2 cellular contexts compared by ENCODE assay signal in the genomic region with DNA sequence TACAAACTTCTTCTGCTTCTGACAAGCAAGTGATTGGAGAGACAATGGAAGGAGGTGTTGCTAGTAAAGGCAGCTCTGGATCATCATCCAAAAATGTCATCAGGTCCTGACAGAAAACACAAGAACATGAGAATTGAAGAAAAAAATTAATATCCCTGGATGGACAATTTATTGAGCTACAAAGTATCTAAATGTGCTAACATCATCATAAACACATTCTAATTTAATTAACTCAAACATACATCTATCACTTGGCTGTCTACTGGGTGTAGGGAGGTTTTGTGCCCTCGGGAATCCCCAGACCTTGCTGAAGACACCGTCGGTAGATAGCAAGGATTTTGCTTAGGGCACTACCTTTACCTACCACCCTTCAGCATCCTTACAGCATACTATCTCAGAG.
TF ChIP-seq lines count a peak whose summit lies in the region.

No MANE protein-coding gene starts in this region.

TF ChIP-seq in A549, 52 proteins besides CTCF, POLR2A, EP300 and RAD21 (continued from another document):
- TF ChIP-seq, protein P1, sequence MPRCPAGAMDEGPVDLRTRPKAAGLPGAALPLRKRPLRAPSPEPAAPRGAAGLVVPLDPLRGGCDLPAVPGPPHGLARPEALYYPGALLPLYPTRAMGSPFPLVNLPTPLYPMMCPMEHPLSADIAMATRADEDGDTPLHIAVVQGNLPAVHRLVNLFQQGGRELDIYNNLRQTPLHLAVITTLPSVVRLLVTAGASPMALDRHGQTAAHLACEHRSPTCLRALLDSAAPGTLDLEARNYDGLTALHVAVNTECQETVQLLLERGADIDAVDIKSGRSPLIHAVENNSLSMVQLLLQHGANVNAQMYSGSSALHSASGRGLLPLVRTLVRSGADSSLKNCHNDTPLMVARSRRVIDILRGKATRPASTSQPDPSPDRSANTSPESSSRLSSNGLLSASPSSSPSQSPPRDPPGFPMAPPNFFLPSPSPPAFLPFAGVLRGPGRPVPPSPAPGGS (IDR thresholded peaks at IDR 0.05) = no peak

TF ChIP-seq in K562, 482 proteins besides CTCF, POLR2A, EP300 and RAD21 (continued from another document):
- TF ChIP-seq, protein P2, sequence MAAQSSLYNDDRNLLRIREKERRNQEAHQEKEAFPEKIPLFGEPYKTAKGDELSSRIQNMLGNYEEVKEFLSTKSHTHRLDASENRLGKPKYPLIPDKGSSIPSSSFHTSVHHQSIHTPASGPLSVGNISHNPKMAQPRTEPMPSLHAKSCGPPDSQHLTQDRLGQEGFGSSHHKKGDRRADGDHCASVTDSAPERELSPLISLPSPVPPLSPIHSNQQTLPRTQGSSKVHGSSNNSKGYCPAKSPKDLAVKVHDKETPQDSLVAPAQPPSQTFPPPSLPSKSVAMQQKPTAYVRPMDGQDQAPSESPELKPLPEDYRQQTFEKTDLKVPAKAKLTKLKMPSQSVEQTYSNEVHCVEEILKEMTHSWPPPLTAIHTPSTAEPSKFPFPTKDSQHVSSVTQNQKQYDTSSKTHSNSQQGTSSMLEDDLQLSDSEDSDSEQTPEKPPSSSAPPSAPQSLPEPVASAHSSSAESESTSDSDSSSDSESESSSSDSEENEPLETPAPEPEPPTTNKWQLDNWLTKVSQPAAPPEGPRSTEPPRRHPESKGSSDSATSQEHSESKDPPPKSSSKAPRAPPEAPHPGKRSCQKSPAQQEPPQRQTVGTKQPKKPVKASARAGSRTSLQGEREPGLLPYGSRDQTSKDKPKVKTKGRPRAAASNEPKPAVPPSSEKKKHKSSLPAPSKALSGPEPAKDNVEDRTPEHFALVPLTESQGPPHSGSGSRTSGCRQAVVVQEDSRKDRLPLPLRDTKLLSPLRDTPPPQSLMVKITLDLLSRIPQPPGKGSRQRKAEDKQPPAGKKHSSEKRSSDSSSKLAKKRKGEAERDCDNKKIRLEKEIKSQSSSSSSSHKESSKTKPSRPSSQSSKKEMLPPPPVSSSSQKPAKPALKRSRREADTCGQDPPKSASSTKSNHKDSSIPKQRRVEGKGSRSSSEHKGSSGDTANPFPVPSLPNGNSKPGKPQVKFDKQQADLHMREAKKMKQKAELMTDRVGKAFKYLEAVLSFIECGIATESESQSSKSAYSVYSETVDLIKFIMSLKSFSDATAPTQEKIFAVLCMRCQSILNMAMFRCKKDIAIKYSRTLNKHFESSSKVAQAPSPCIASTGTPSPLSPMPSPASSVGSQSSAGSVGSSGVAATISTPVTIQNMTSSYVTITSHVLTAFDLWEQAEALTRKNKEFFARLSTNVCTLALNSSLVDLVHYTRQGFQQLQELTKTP (IDR thresholded peaks at IDR 0.05; ENCODE audit: low read depth in 1 of 2, partially characterized antibody in 2 of 2) = peak in 1 of 2 experiments; percentile 47
- TF ChIP-seq, protein P3, sequence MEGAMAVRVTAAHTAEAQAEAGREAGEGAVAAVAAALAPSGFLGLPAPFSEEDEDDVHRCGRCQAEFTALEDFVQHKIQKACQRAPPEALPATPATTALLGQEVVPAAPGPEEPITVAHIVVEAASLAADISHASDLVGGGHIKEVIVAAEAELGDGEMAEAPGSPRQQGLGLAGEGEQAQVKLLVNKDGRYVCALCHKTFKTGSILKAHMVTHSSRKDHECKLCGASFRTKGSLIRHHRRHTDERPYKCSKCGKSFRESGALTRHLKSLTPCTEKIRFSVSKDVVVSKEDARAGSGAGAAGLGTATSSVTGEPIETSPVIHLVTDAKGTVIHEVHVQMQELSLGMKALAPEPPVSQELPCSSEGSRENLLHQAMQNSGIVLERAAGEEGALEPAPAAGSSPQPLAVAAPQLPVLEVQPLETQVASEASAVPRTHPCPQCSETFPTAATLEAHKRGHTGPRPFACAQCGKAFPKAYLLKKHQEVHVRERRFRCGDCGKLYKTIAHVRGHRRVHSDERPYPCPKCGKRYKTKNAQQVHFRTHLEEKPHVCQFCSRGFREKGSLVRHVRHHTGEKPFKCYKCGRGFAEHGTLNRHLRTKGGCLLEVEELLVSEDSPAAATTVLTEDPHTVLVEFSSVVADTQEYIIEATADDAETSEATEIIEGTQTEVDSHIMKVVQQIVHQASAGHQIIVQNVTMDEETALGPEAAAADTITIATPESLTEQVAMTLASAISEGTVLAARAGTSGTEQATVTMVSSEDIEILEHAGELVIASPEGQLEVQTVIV (CRISPR knock-in tag; IDR thresholded peaks at IDR 0.05; ENCODE audit: borderline replicate concordance) = no peak
- no peak for TF ChIP-seq ZNF507 (tag; conservative IDR thresholded peaks at IDR 0.05)
- no peak for TF ChIP-seq ZNF436 (CRISPR knock-in tag; IDR thresholded peaks at IDR 0.05)
- TF ChIP-seq, protein P4, sequence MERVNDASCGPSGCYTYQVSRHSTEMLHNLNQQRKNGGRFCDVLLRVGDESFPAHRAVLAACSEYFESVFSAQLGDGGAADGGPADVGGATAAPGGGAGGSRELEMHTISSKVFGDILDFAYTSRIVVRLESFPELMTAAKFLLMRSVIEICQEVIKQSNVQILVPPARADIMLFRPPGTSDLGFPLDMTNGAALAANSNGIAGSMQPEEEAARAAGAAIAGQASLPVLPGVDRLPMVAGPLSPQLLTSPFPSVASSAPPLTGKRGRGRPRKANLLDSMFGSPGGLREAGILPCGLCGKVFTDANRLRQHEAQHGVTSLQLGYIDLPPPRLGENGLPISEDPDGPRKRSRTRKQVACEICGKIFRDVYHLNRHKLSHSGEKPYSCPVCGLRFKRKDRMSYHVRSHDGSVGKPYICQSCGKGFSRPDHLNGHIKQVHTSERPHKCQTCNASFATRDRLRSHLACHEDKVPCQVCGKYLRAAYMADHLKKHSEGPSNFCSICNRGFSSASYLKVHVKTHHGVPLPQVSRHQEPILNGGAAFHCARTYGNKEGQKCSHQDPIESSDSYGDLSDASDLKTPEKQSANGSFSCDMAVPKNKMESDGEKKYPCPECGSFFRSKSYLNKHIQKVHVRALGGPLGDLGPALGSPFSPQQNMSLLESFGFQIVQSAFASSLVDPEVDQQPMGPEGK (CRISPR knock-in tag; IDR thresholded peaks at IDR 0.05; ENCODE audit: borderline replicate concordance) = no peak
- TF ChIP-seq MAFG (tag; conservative IDR thresholded peaks at IDR 0.05) = peak; percentile 29; the same call in 1 of the 2 replicates
- TF ChIP-seq, protein P5, sequence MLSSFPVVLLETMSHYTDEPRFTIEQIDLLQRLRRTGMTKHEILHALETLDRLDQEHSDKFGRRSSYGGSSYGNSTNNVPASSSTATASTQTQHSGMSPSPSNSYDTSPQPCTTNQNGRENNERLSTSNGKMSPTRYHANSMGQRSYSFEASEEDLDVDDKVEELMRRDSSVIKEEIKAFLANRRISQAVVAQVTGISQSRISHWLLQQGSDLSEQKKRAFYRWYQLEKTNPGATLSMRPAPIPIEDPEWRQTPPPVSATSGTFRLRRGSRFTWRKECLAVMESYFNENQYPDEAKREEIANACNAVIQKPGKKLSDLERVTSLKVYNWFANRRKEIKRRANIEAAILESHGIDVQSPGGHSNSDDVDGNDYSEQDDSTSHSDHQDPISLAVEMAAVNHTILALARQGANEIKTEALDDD (IDR thresholded peaks at IDR 0.05) = peak; percentile 54; the same call in 1 of the 2 replicates
- TF ChIP-seq C11orf30 (IDR thresholded peaks at IDR 0.05; ENCODE audit: low read depth) = peak; percentile 38
- TF ChIP-seq ZNF316 (IDR thresholded peaks at IDR 0.05) = peak; percentile 77
- TF ChIP-seq CBFA2T3 (IDR thresholded peaks at IDR 0.05) = no peak
- TF ChIP-seq SOX6 (IDR thresholded peaks at IDR 0.05) = 0 out of 2 replicates have a peak, but pooled peaks have one; percentile 34
TF ChIP-seq in K562: peak in this region for 6.
